9 cellular contexts compared by ENCODE assay signal in the genomic region with DNA sequence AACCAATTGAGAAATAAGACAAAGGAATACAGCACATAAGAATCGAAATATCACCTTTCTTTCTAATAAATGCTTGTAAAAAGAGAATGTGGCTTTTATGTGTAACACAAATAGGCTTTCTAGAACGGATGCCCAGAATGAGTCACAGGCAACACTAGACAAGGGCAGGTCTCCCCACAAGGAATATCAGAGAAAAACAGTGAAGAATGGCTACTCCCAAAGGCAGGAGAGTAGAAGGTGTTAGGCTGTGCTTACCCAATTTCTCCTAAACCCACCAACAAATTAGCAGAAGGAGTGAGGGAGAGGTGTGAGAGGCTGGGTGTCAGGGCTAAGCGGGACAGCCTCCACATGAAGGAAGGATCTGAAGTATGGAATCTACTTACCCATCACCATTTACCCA.
DNase-seq lines count a peak whose midpoint lies in the region; ATAC-seq lines count a peak whose summit lies in the region.
"Had no signal": no experiment of that assay in that cellular context is flagged by ENCODE, and none has a peak within 500 bp of the region (broad histone marks: within the 10 kb centered on the region; RNA-seq: fewer than 3 reads in every experiment).

No MANE protein-coding gene starts in this region.

- peak overlapping the region; percentile 88 for H3K27ac Mint-ChIP-seq in activated naive CD8-positive, alpha-beta T cell

- ATAC-seq in HG03135 (IDR thresholded peaks at IDR 0.05; ENCODE audit: unreplicated experiment) = peak; percentile 36

- no peaks in the 10 kb centered on the region for H3K9me3 Mint-ChIP-seq in activated naive CD8-positive, alpha-beta T cell (ENCODE audit: low read depth)

- no peaks in the 10 kb centered on the region for H3K36me3 Mint-ChIP-seq in activated naive CD8-positive, alpha-beta T cell

- peak overlapping the region; percentile 82 for H3K4me3 Mint-ChIP-seq in activated naive CD8-positive, alpha-beta T cell

- no peaks in the 10 kb centered on the region for H3K27me3 Mint-ChIP-seq in activated naive CD8-positive, alpha-beta T cell

- peak; percentile 24 for DNase-seq in stimulated activated CD4-positive, alpha-beta T cell treated with anti-CD3 and anti-CD28 coated beads, Interleukin-15, amount 100 ng/mL, for 24 hours
- no peak for DNase-seq in stimulated activated CD4-positive, alpha-beta T cell treated with anti-CD3 and anti-CD28 coated beads, Interleukin-2, amount 100 ng/mL, for 48 hours
- DNase-seq in stromal cell of bone marrow (ENCODE audit: low read depth) (peak; percentile 42), islet precursor cell (no peak), NCI-H2227 (lab: John Stamatoyannopoulos, UW; ENCODE audit: unreplicated experiment) (no peak)
- no peak for DNase-seq in effector CD8-positive, alpha-beta T cell (lab: John Stamatoyannopoulos, UW)
- DNase-seq: retina had no signal

- H3K4me1 Mint-ChIP-seq in activated naive CD8-positive, alpha-beta T cell (ENCODE audit: low read depth) = peaks cover 55% of the 10 kb centered on the region

Comparison
In these comparisons a context has a peak if more than half of its experiments do, and no peak if none do; other contexts are left out.
1. DNase-seq: peak in stimulated activated CD4-positive, alpha-beta T cell treated with anti-CD3 and anti-CD28 coated beads, Interleukin-15, amount 100 ng/mL, for 24 hours (single experiment) and stromal cell of bone marrow (single experiment); none in stimulated activated CD4-positive, alpha-beta T cell treated with anti-CD3 and anti-CD28 coated beads, Interleukin-2, amount 100 ng/mL, for 48 hours (0 of 2), effector CD8-positive, alpha-beta T cell (single experiment), islet precursor cell (single experiment) and NCI-H2227 (single experiment).